ENCODE assay signal across 32 cellular contexts in the genomic region with DNA sequence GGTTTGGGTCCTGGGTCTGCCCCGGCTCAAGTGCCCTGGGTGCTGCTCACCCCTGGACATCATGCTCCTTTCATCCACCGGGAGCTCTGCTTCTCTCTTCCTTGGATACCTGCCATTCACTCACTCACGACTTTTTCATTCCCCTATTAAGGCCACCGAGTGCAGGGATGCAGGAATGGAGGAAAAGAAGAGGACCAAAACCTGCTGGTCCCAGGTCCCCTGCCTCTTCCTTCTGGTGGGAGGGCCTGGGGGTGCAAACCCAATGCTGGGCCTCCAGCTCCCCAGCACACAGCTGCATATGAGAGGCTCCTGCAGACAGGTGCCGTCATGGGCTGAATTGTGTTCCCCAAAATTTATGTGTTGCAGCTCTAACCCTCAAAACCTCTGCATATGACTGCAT. TPM values are rescaled to one million over a fixed set of nuclear protein-coding genes. Genes with fewer than 3 reads are reported as not detected.
"Had no signal": no experiment of that assay in that cellular context is flagged by ENCODE, and none has a peak within 500 bp of the region (broad histone marks: within the 10 kb centered on the region; RNA-seq: fewer than 3 reads in every experiment).

No MANE protein-coding gene starts in this region.

- H3K27ac Mint-ChIP-seq: activated CD4-positive, alpha-beta memory T cell treated with anti-CD3 and anti-CD28 coated beads, Interleukin-2, amount 10 ng/mL, durations not matched to agents 7 days and 5 days; activated CD8-positive, alpha-beta memory T cell treated with anti-CD3 and anti-CD28 coated beads, Interleukin-2, amount 10 ng/mL, durations not matched to agents 7 days and 5 days; activated naive CD4-positive, alpha-beta T cell treated with anti-CD3 and anti-CD28 coated beads, Interleukin-2, amount 50 U/mL, for 24 hours; activated naive CD8-positive, alpha-beta T cell treated with anti-CD3 and anti-CD28 coated beads, Interleukin-2, amount 10 ng/mL, durations not matched to agents 7 days and 5 days had no signal

- H3K27me3 Mint-ChIP-seq: activated CD4-positive, alpha-beta memory T cell treated with anti-CD3 and anti-CD28 coated beads, Interleukin-2, amount 10 ng/mL, durations not matched to agents 7 days and 5 days; activated naive CD4-positive, alpha-beta T cell treated with anti-CD3 and anti-CD28 coated beads, Interleukin-2, amount 50 U/mL, for 24 hours had no signal

- H3K36me3 ChIP-seq: ascending aorta, cardiac muscle cell, MG63, WERI-Rb-1 had no signal

- H3K36me3 Mint-ChIP-seq: activated CD8-positive, alpha-beta memory T cell treated with anti-CD3 and anti-CD28 coated beads, Interleukin-2, amount 10 ng/mL, durations not matched to agents 7 days and 5 days; activated naive CD4-positive, alpha-beta T cell treated with anti-CD3 and anti-CD28 coated beads, Interleukin-2, amount 50 U/mL, for 24 hours; activated naive CD8-positive, alpha-beta T cell treated with anti-CD3 and anti-CD28 coated beads, Interleukin-2, amount 10 ng/mL, durations not matched to agents 7 days and 5 days had no signal

- H3K27ac ChIP-seq: ascending aorta, cardiac muscle cell, SK-N-MC, WERI-Rb-1 had no signal

- H3K4me3 ChIP-seq: ascending aorta, cardiac muscle cell, MG63, SK-N-MC had no signal

- ATAC-seq: activated CD8-positive, alpha-beta memory T cell treated with anti-CD3 and anti-CD28 coated beads, Interleukin-2, amount 10 ng/mL, durations not matched to agents 7 days and 5 days; Panc1 had no signal

- DNase-seq: activated CD4-positive, alpha-beta memory T cell treated with anti-CD3 and anti-CD28 coated beads, Interleukin-2, amount 10 ng/mL, durations not matched to agents 7 days and 5 days; activated CD4-positive, alpha-beta T cell treated with anti-CD3 and anti-CD28 coated beads for 1 hour; activated CD4-positive, alpha-beta T cell treated with anti-CD3 and anti-CD28 coated beads for 48 hours; activated CD4-positive, CD25-positive, alpha-beta regulatory T cell; activated CD8-positive, alpha-beta memory T cell treated with anti-CD3 and anti-CD28 coated beads for 24 hours; activated CD8-positive, alpha-beta memory T cell treated with anti-CD3 and anti-CD28 coated beads, Interleukin-2, amount 10 ng/mL, durations not matched to agents 7 days and 5 days; activated CD8-positive, alpha-beta memory T cell treated with anti-CD3 and anti-CD28 coated beads, Interleukin-2, amount 50 U/mL, for 48 hours; activated effector memory CD4-positive, alpha-beta T cell treated with anti-CD3 and anti-CD28 coated beads, Interleukin-2, amount 50 U/mL, for 16 hours; activated naive CD4-positive, alpha-beta T cell treated with Interleukin-2 at 50 U/mL for 16 hours; activated naive CD8-positive, alpha-beta T cell treated with anti-CD3 and anti-CD28 coated beads, Interleukin-2, amount 10 ng/mL, durations not matched to agents 7 days and 5 days; activated T-cell treated with anti-CD3 and anti-CD28 coated beads, Interleukin-2, amount 50 U/mL, for 48 hours; amygdala; Kasumi-1; KG1; MG63; NCI-H1048; NCI-H1105 treated with DMSO at 0.1 percent for 48 hours; NCI-H1436; NCI-H1694 treated with DMSO at 0.1 percent for 48 hours; NCI-H2029; NCI-H345; NCI-H524 treated with DMSO at 0.1 percent for 48 hours; RPMI8226; T1000; WERI-Rb-1 had no signal

- H3K4me3 Mint-ChIP-seq: activated CD4-positive, alpha-beta memory T cell treated with anti-CD3 and anti-CD28 coated beads, Interleukin-2, amount 10 ng/mL, durations not matched to agents 7 days and 5 days; activated CD8-positive, alpha-beta memory T cell treated with anti-CD3 and anti-CD28 coated beads, Interleukin-2, amount 10 ng/mL, durations not matched to agents 7 days and 5 days; activated naive CD4-positive, alpha-beta T cell treated with anti-CD3 and anti-CD28 coated beads, Interleukin-2, amount 50 U/mL, for 24 hours; activated naive CD8-positive, alpha-beta T cell treated with anti-CD3 and anti-CD28 coated beads, Interleukin-2, amount 10 ng/mL, durations not matched to agents 7 days and 5 days had no signal

- H3K4me1 ChIP-seq: ascending aorta had no signal

- H3K27me3 ChIP-seq: ascending aorta, cardiac muscle cell, MG63 had no signal

- H3K4me1 Mint-ChIP-seq: activated CD4-positive, alpha-beta memory T cell treated with anti-CD3 and anti-CD28 coated beads, Interleukin-2, amount 10 ng/mL, durations not matched to agents 7 days and 5 days; activated CD8-positive, alpha-beta memory T cell treated with anti-CD3 and anti-CD28 coated beads, Interleukin-2, amount 10 ng/mL, durations not matched to agents 7 days and 5 days; activated naive CD4-positive, alpha-beta T cell treated with anti-CD3 and anti-CD28 coated beads, Interleukin-2, amount 50 U/mL, for 24 hours; activated naive CD8-positive, alpha-beta T cell treated with anti-CD3 and anti-CD28 coated beads, Interleukin-2, amount 10 ng/mL, durations not matched to agents 7 days and 5 days had no signal

RNA-seq across cellular contexts. Expression of a gene that starts 36.8 kb away (rescaled TPM):
- total RNA-seq: activated CD4-positive, alpha-beta memory T cell treated with anti-CD3 and anti-CD28 coated beads, Interleukin-2, amount 10 ng/mL, durations not matched to agents 7 days and 5 days; activated CD8-positive, alpha-beta memory T cell treated with anti-CD3 and anti-CD28 coated beads, Interleukin-2, amount 10 ng/mL, durations not matched to agents 7 days and 5 days; activated naive CD8-positive, alpha-beta T cell treated with anti-CD3 and anti-CD28 coated beads, Interleukin-2, amount 10 ng/mL, durations not matched to agents 7 days and 5 days; ascending aorta; T-helper 1 cell treated with Interleukin-12 subunit alpha and Interleukin-12 subunit beta and Interleukin-4 antibody, amounts not matched to agents 30 ng/mL and 1 ng/mL, for 36 hours; T-helper 2 cell treated with Interferon-gamma antibody and Interleukin-4, amounts not matched to agents 100 ng/mL and 5 ng/mL, for 36 hours had no signal
- polyA plus RNA-seq: cardiac muscle cell had no signal
